1 cellular context compared by ENCODE assay signal in genomic region chr17:55765472-55765871, GRCh38.
TF ChIP-seq lines count a peak whose summit lies in the region.

No MANE protein-coding gene starts in this region.

TF ChIP-seq in K562, 482 proteins besides CTCF, POLR2A, EP300 and RAD21:
- TF ChIP-seq CHD4 (IDR thresholded peaks at IDR 0.05; ENCODE audit: insufficient read depth, insufficient replicate concordance, low read depth, low read length, poor library complexity, severe bottlenecking) (no peak), CEBPG (CRISPR knock-in tag; IDR thresholded peaks at IDR 0.05) (no peak), CEBPG (tag; conservative IDR thresholded peaks at IDR 0.05 in 1 of 2, IDR thresholded peaks at IDR 0.05 in 1 of 2) (peak in 1 of 2 experiments; percentile 73; a peak in 2 of 4 replicates), CEBPB (tag; IDR thresholded peaks at IDR 0.05) (peak; percentile 64), ATF3 (IDR thresholded peaks at IDR 0.05) (peak; percentile 59; the same call in 1 of the 2 replicates), ATF3 (CRISPR knock-in tag; conservative IDR thresholded peaks at IDR 0.05) (no peak)
